12 cellular contexts compared by ENCODE assay signal in genomic region chr6:170405311-170405975, GRCh38.
DNase-seq lines count a peak whose midpoint lies in the region; FAIRE-seq and TF ChIP-seq lines count a peak whose summit lies in the region.
"Had no signal": no experiment of that assay in that cellular context is flagged by ENCODE, and none has a peak within 500 bp of the region (broad histone marks: within the 10 kb centered on the region; RNA-seq: fewer than 3 reads in every experiment).

No MANE protein-coding gene starts in this region.

- TF ChIP-seq CTCF in epithelial cell of esophagus (IDR thresholded peaks at IDR 0.05; ENCODE audit: insufficient read depth, low read depth, low read length, missing control alignments) (no peak), neural progenitor cell (IDR thresholded peaks at IDR 0.05) (no peak), tibial nerve (IDR thresholded peaks at IDR 0.05) (no peak)

- H3K27me3 Mint-ChIP-seq in neural progenitor cell (ENCODE audit: insufficient read depth, low read depth): peaks cover 8% of the 10 kb centered on the region

- H3K27ac ChIP-seq in neural progenitor cell (no peak overlapping the region), tibial nerve (no peak overlapping the region)
- H3K27ac ChIP-seq: left ventricle myocardium inferior had no signal

- peak overlapping the region; percentile 64 for H3K27ac Mint-ChIP-seq in neural progenitor cell

- no peak overlapping the region for H2AFZ ChIP-seq in neural progenitor cell (replicated peaks)

- H3K4me1 Mint-ChIP-seq in neural progenitor cell: peaks cover 47% of the 10 kb centered on the region

- TF ChIP-seq EP300 in tibial nerve (IDR thresholded peaks at IDR 0.05): no peak

- TF ChIP-seq POLR2A in tibial nerve (IDR thresholded peaks at IDR 0.05): no peak

- no peak overlapping the region for H3K9ac ChIP-seq in neural progenitor cell

- no peaks in the 10 kb centered on the region for H3K36me3 ChIP-seq in neural progenitor cell
- H3K36me3 ChIP-seq in tibial nerve: peaks cover 0 to 63% (median 14%) of the 10 kb centered on the region in 3 donors

- H3K4me3 ChIP-seq in epithelial cell of esophagus (ENCODE audit: low read length) (no peak overlapping the region), neural progenitor cell (no peak overlapping the region), tibial nerve (no peak overlapping the region)
- H3K4me3 ChIP-seq: left ventricle myocardium inferior had no signal

- no peaks in the 10 kb centered on the region for H3K79me2 ChIP-seq in neural progenitor cell (ENCODE audit: low read depth)

- peaks cover 41% of the 10 kb centered on the region for H3K36me3 Mint-ChIP-seq in neural progenitor cell

- H3K4me1 ChIP-seq in neural progenitor cell (peaks cover 23% of the 10 kb centered on the region), tibial nerve (no peaks in the 10 kb centered on the region)
- H3K4me1 ChIP-seq: left ventricle myocardium inferior had no signal

- H4K20me1 ChIP-seq in neural progenitor cell (ENCODE audit: low read depth): no peaks in the 10 kb centered on the region

- H3K27me3 ChIP-seq in neural progenitor cell (no peaks in the 10 kb centered on the region), tibial nerve (no peaks in the 10 kb centered on the region)

- no peaks in the 10 kb centered on the region for H3K9me3 ChIP-seq in neural progenitor cell (ENCODE audit: low read depth)
- H3K9me3 ChIP-seq in tibial nerve: peaks cover 0 to 6% (median 0%) of the 10 kb centered on the region in 4 donors
- H3K9me3 ChIP-seq: left ventricle myocardium inferior had no signal

- FAIRE-seq in RCC 7860 (lab: Jason Lieb, UNC): peak; percentile 98

- H3F3A ChIP-seq in neural progenitor cell (ENCODE audit: low read depth): peaks cover 7% of the 10 kb centered on the region

- H3K4me2 ChIP-seq in neural progenitor cell: no peak overlapping the region

- H3K4me3 Mint-ChIP-seq in neural progenitor cell: no peak overlapping the region

- peaks cover 2% of the 10 kb centered on the region for H3K9me3 Mint-ChIP-seq in neural progenitor cell

- DNase-seq in ELR (ENCODE audit: low read depth): peak; percentile 98
- peak; percentile 94 for DNase-seq in RCC 7860 (ENCODE audit: low spot score)
- peak; percentile 97 for DNase-seq in epithelial cell of esophagus (ENCODE audit: low read depth)
- DNase-seq in neural progenitor cell (ENCODE audit: low spot score): no peak
- no peak for DNase-seq in NK-92 treated with Interleukin-12 subunit alpha and Interleukin-12 subunit beta, amount 100 ng/mL, for 24 hours (lab: John Stamatoyannopoulos, UW)
- DNase-seq in SHP77 (lab: John Stamatoyannopoulos, UW): no peak
- DNase-seq in tibial nerve (ENCODE audit: low spot score in 2 of 2): no peak
- no peak for DNase-seq in UCSD-AML1 (lab: John Stamatoyannopoulos, UW; ENCODE audit: unreplicated experiment)
- DNase-seq: activated CD8-positive, alpha-beta memory T cell treated with anti-CD3 and anti-CD28 coated beads, Interleukin-2, amount 50 U/mL, for 48 hours; DND-41; left ventricle myocardium inferior; NCI-H345 had no signal

- 61 to 63% methylated on average over 8 of the region's 8 CpGs for WGBS in tibial nerve, 2 donors

Comparison
In these comparisons a context has a peak if more than half of its experiments do, and no peak if none do; other contexts are left out.
1. DNase-seq: peak in ELR (single experiment), RCC 7860 (single experiment) and epithelial cell of esophagus (single experiment); none in neural progenitor cell (single experiment), NK-92 treated with Interleukin-12 subunit alpha and Interleukin-12 subunit beta, amount 100 ng/mL, for 24 hours (single experiment), SHP77 (0 of 2), tibial nerve (0 of 2) and UCSD-AML1 (single experiment).